In the genomic region with DNA sequence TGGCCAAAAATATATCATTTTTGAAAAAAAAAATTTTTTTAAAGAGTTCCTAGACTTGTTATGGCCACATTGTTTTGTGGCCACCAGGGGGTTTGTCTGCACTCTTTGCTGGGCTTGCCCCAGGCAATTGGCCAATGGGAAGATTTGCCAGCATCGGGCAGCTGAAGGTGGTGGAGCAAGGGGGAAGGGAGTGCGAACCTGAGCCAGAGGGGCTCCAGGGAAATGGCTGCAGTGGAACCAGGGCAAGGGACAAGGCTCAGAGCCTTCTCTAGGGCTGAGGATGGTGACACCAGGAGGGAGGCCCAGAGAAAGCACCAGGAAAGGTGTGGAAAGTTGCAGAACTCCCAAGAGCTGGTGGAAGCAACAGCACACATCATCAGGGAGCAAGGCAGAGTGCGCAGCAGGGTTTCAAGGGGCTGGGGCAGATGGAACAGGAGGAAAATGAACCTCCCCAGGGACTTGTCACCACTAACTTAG, we compare ENCODE assay signal across 1 cellular context.
TF ChIP-seq lines count a peak whose summit lies in the region.

No MANE protein-coding gene starts in this region.

TF ChIP-seq in HepG2, 621 proteins besides CTCF, POLR2A, EP300 and RAD21 (continued from another document and continues in another):
- TF ChIP-seq, protein P1, sequence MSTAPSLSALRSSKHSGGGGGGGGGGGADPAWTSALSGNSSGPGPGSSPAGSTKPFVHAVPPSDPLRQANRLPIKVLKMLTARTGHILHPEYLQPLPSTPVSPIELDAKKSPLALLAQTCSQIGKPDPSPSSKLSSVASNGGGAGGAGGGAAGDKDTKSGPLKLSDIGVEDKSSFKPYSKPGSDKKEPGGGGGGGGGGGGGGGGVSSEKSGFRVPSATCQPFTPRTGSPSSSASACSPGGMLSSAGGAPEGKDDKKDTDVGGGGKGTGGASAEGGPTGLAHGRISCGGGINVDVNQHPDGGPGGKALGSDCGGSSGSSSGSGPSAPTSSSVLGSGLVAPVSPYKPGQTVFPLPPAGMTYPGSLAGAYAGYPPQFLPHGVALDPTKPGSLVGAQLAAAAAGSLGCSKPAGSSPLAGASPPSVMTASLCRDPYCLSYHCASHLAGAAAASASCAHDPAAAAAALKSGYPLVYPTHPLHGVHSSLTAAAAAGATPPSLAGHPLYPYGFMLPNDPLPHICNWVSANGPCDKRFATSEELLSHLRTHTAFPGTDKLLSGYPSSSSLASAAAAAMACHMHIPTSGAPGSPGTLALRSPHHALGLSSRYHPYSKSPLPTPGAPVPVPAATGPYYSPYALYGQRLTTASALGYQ (CRISPR knock-in tag; IDR thresholded peaks at IDR 0.05) = no peak
- TF ChIP-seq ZNF12 (CRISPR knock-in tag; IDR thresholded peaks at IDR 0.05) = peak; percentile 10; the same call in 1 of the 2 replicates
- TF ChIP-seq, protein P2, sequence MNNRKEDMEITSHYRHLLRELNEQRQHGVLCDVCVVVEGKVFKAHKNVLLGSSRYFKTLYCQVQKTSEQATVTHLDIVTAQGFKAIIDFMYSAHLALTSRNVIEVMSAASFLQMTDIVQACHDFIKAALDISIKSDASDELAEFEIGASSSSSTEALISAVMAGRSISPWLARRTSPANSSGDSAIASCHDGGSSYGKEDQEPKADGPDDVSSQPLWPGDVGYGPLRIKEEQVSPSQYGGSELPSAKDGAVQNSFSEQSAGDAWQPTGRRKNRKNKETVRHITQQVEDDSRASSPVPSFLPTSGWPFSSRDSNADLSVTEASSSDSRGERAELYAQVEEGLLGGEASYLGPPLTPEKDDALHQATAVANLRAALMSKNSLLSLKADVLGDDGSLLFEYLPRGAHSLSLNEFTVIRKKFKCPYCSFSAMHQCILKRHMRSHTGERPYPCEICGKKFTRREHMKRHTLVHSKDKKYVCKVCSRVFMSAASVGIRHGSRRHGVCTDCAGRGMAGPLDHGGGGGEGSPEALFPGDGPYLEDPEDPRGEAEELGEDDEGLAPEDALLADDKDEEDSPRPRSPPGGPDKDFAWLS (CRISPR knock-in tag; IDR thresholded peaks at IDR 0.05; ENCODE audit: borderline replicate concordance) = peak; percentile 45; the same call in 1 of the 2 replicates
- no peak for TF ChIP-seq RFX5 (IDR thresholded peaks at IDR 0.05; ENCODE audit: low read depth, low read length)
- TF ChIP-seq RXRA (CRISPR knock-in tag; IDR thresholded peaks at IDR 0.05) = peak; percentile 41; the same call in 1 of the 2 replicates
- TF ChIP-seq, protein P3, sequence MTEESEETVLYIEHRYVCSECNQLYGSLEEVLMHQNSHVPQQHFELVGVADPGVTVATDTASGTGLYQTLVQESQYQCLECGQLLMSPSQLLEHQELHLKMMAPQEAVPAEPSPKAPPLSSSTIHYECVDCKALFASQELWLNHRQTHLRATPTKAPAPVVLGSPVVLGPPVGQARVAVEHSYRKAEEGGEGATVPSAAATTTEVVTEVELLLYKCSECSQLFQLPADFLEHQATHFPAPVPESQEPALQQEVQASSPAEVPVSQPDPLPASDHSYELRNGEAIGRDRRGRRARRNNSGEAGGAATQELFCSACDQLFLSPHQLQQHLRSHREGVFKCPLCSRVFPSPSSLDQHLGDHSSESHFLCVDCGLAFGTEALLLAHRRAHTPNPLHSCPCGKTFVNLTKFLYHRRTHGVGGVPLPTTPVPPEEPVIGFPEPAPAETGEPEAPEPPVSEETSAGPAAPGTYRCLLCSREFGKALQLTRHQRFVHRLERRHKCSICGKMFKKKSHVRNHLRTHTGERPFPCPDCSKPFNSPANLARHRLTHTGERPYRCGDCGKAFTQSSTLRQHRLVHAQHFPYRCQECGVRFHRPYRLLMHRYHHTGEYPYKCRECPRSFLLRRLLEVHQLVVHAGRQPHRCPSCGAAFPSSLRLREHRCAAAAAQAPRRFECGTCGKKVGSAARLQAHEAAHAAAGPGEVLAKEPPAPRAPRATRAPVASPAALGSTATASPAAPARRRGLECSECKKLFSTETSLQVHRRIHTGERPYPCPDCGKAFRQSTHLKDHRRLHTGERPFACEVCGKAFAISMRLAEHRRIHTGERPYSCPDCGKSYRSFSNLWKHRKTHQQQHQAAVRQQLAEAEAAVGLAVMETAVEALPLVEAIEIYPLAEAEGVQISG (CRISPR knock-in tag; IDR thresholded peaks at IDR 0.05) = peak; percentile 29; the same call in 1 of the 2 replicates
- 0 out of 2 replicates have a peak, but pooled peaks have one; percentile 50 for TF ChIP-seq ZNF614 (CRISPR knock-in tag; IDR thresholded peaks at IDR 0.05; ENCODE audit: borderline replicate concordance)
- no peak for TF ChIP-seq ZNF101 (CRISPR knock-in tag; IDR thresholded peaks at IDR 0.05; ENCODE audit: borderline replicate concordance, low read depth)
- no peak for TF ChIP-seq ELF3 (CRISPR knock-in tag; IDR thresholded peaks at IDR 0.05)
- 0 out of 2 replicates have a peak, but pooled peaks have one; percentile 28 for TF ChIP-seq ZNF383 (CRISPR knock-in tag; IDR thresholded peaks at IDR 0.05; ENCODE audit: borderline replicate concordance)
- TF ChIP-seq, protein P4, sequence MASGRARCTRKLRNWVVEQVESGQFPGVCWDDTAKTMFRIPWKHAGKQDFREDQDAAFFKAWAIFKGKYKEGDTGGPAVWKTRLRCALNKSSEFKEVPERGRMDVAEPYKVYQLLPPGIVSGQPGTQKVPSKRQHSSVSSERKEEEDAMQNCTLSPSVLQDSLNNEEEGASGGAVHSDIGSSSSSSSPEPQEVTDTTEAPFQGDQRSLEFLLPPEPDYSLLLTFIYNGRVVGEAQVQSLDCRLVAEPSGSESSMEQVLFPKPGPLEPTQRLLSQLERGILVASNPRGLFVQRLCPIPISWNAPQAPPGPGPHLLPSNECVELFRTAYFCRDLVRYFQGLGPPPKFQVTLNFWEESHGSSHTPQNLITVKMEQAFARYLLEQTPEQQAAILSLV (CRISPR knock-in tag; IDR thresholded peaks at IDR 0.05; ENCODE audit: borderline replicate concordance) = peak; percentile 61; the same call in 1 of the 2 replicates
- TF ChIP-seq, protein P5, sequence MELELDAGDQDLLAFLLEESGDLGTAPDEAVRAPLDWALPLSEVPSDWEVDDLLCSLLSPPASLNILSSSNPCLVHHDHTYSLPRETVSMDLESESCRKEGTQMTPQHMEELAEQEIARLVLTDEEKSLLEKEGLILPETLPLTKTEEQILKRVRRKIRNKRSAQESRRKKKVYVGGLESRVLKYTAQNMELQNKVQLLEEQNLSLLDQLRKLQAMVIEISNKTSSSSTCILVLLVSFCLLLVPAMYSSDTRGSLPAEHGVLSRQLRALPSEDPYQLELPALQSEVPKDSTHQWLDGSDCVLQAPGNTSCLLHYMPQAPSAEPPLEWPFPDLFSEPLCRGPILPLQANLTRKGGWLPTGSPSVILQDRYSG (CRISPR knock-in tag; IDR thresholded peaks at IDR 0.05) = no peak
- TF ChIP-seq, protein P6, sequence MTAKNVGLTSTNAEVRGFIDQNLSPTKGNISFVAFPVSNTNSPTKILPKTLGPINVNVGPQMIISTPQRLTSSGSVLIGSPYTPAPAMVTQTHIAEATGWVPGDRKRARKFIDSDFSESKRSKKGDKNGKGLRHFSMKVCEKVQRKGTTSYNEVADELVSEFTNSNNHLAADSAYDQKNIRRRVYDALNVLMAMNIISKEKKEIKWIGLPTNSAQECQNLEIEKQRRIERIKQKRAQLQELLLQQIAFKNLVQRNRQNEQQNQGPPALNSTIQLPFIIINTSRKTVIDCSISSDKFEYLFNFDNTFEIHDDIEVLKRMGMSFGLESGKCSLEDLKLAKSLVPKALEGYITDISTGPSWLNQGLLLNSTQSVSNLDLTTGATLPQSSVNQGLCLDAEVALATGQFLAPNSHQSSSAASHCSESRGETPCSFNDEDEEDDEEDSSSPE (CRISPR knock-in tag; IDR thresholded peaks at IDR 0.05) = 0 out of 2 replicates have a peak, but pooled peaks have one; percentile 20
- no peak for TF ChIP-seq EED (CRISPR knock-in tag; IDR thresholded peaks at IDR 0.05)
- TF ChIP-seq IRF2 (CRISPR knock-in tag; IDR thresholded peaks at IDR 0.05) = peak; percentile 58; the same call in 1 of the 2 replicates
- TF ChIP-seq, protein P7, sequence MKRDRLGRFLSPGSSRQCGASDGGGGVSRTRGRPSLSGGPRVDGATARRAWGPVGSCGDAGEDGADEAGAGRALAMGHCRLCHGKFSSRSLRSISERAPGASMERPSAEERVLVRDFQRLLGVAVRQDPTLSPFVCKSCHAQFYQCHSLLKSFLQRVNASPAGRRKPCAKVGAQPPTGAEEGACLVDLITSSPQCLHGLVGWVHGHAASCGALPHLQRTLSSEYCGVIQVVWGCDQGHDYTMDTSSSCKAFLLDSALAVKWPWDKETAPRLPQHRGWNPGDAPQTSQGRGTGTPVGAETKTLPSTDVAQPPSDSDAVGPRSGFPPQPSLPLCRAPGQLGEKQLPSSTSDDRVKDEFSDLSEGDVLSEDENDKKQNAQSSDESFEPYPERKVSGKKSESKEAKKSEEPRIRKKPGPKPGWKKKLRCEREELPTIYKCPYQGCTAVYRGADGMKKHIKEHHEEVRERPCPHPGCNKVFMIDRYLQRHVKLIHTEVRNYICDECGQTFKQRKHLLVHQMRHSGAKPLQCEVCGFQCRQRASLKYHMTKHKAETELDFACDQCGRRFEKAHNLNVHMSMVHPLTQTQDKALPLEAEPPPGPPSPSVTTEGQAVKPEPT (CRISPR knock-in tag; IDR thresholded peaks at IDR 0.05; ENCODE audit: low read depth) = no peak
- TF ChIP-seq, protein P8, sequence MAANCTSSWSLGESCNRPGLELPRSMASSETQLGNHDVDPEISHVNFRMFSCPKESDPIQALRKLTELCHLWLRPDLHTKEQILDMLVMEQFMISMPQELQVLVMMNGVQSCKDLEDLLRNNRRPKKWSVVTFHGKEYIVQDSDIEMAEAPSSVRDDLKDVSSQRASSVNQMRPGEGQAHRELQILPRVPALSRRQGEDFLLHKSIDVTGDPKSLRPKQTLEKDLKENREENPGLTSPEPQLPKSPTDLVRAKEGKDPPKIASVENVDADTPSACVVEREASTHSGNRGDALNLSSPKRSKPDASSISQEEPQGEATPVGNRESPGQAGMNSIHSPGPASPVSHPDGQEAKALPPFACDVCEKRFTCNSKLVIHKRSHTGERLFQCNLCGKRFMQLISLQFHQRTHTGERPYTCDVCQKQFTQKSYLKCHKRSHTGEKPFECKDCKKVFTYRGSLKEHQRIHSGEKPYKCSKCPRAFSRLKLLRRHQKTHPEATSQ (CRISPR knock-in tag; IDR thresholded peaks at IDR 0.05; ENCODE audit: borderline replicate concordance) = no peak
- no peak for TF ChIP-seq FOXK2 (IDR thresholded peaks at IDR 0.05)
- TF ChIP-seq ZNF670 (CRISPR knock-in tag; IDR thresholded peaks at IDR 0.05; ENCODE audit: borderline replicate concordance) = peak; percentile 21; the same call in 1 of the 2 replicates
- TF ChIP-seq, protein P9, sequence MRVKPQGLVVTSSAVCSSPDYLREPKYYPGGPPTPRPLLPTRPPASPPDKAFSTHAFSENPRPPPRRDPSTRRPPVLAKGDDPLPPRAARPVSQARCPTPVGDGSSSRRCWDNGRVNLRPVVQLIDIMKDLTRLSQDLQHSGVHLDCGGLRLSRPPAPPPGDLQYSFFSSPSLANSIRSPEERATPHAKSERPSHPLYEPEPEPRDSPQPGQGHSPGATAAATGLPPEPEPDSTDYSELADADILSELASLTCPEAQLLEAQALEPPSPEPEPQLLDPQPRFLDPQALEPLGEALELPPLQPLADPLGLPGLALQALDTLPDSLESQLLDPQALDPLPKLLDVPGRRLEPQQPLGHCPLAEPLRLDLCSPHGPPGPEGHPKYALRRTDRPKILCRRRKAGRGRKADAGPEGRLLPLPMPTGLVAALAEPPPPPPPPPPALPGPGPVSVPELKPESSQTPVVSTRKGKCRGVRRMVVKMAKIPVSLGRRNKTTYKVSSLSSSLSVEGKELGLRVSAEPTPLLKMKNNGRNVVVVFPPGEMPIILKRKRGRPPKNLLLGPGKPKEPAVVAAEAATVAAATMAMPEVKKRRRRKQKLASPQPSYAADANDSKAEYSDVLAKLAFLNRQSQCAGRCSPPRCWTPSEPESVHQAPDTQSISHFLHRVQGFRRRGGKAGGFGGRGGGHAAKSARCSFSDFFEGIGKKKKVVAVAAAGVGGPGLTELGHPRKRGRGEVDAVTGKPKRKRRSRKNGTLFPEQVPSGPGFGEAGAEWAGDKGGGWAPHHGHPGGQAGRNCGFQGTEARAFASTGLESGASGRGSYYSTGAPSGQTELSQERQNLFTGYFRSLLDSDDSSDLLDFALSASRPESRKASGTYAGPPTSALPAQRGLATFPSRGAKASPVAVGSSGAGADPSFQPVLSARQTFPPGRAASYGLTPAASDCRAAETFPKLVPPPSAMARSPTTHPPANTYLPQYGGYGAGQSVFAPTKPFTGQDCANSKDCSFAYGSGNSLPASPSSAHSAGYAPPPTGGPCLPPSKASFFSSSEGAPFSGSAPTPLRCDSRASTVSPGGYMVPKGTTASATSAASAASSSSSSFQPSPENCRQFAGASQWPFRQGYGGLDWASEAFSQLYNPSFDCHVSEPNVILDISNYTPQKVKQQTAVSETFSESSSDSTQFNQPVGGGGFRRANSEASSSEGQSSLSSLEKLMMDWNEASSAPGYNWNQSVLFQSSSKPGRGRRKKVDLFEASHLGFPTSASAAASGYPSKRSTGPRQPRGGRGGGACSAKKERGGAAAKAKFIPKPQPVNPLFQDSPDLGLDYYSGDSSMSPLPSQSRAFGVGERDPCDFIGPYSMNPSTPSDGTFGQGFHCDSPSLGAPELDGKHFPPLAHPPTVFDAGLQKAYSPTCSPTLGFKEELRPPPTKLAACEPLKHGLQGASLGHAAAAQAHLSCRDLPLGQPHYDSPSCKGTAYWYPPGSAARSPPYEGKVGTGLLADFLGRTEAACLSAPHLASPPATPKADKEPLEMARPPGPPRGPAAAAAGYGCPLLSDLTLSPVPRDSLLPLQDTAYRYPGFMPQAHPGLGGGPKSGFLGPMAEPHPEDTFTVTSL (CRISPR knock-in tag; IDR thresholded peaks at IDR 0.05; ENCODE audit: borderline replicate concordance) = no peak
- TF ChIP-seq ZBTB42 (CRISPR knock-in tag; IDR thresholded peaks at IDR 0.05) = no peak
- TF ChIP-seq HIVEP1 (CRISPR knock-in tag; IDR thresholded peaks at IDR 0.05) = 0 out of 2 replicates have a peak, but pooled peaks have one; percentile 27
- TF ChIP-seq ZNF230 (CRISPR knock-in tag; IDR thresholded peaks at IDR 0.05) = no peak
- no peak for TF ChIP-seq ZSCAN20 (CRISPR knock-in tag; IDR thresholded peaks at IDR 0.05; ENCODE audit: borderline replicate concordance)
- TF ChIP-seq TOE1 (CRISPR knock-in tag; IDR thresholded peaks at IDR 0.05) = no peak
- no peak for TF ChIP-seq ZNF317 (CRISPR knock-in tag; IDR thresholded peaks at IDR 0.05)
- TF ChIP-seq ZNF501 (CRISPR knock-in tag; IDR thresholded peaks at IDR 0.05) = 0 out of 2 replicates have a peak, but pooled peaks have one; percentile 53
- TF ChIP-seq HNRNPL (IDR thresholded peaks at IDR 0.05; ENCODE audit: low read depth, low read length) = peak; percentile 75; the same call in 1 of the 2 replicates
- TF ChIP-seq SALL1 (CRISPR knock-in tag; IDR thresholded peaks at IDR 0.05) = peak; percentile 43; the same call in 1 of the 2 replicates
- TF ChIP-seq DNMT3B (CRISPR knock-in tag; conservative IDR thresholded peaks at IDR 0.05) = no peak
- TF ChIP-seq, protein P10, sequence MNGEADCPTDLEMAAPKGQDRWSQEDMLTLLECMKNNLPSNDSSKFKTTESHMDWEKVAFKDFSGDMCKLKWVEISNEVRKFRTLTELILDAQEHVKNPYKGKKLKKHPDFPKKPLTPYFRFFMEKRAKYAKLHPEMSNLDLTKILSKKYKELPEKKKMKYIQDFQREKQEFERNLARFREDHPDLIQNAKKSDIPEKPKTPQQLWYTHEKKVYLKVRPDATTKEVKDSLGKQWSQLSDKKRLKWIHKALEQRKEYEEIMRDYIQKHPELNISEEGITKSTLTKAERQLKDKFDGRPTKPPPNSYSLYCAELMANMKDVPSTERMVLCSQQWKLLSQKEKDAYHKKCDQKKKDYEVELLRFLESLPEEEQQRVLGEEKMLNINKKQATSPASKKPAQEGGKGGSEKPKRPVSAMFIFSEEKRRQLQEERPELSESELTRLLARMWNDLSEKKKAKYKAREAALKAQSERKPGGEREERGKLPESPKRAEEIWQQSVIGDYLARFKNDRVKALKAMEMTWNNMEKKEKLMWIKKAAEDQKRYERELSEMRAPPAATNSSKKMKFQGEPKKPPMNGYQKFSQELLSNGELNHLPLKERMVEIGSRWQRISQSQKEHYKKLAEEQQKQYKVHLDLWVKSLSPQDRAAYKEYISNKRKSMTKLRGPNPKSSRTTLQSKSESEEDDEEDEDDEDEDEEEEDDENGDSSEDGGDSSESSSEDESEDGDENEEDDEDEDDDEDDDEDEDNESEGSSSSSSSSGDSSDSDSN (CRISPR knock-in tag; IDR thresholded peaks at IDR 0.05) = peak; percentile 48; the same call in 1 of the 2 replicates
- TF ChIP-seq ZNF549 (CRISPR knock-in tag; IDR thresholded peaks at IDR 0.05) = no peak
